ENCODE assay signal across 9 cellular contexts in genomic region chr1:11653101-11653601, GRCh38. TPM values are rescaled to one million over a fixed set of nuclear protein-coding genes. Genes with fewer than 3 reads are reported as not detected.
DNase-seq lines count a peak whose midpoint lies in the region; ATAC-seq and TF ChIP-seq lines count a peak whose summit lies in the region.
"Had no signal": no experiment of that assay in that cellular context is flagged by ENCODE, and none has a peak within 500 bp of the region (broad histone marks: within the 10 kb centered on the region; RNA-seq: fewer than 3 reads in every experiment).

No MANE protein-coding gene starts in this region.

- H4K20me1 ChIP-seq in BLaER1 treated with 17β-estradiol and CSF1 and Interleukin-3, amounts not matched to agents 10 nM and 100 nM = peaks cover 0 to 12% (median 0%) of the 10 kb centered on the region in 11 experiments; a peak in 5 of 22 replicates

- no peak overlapping the region for H3K4me3 ChIP-seq in BLaER1 treated with 17β-estradiol and CSF1 and Interleukin-3, amounts not matched to agents 10 nM and 100 nM
- H3K4me3 ChIP-seq in iPS-11a (ENCODE audit: low read depth, low read length) = peak overlapping the region; percentile 51
- H3K4me3 ChIP-seq: lung had no signal

- peak overlapping the region in 1 of 2 donors; percentile 37 for H3K4me3 Mint-ChIP-seq in stimulated activated naive CD8-positive, alpha-beta T cell treated with anti-CD3 and anti-CD28 coated beads, Interleukin-15, amount 100 ng/mL, for 72 hours
- no peak overlapping the region for H3K4me3 Mint-ChIP-seq in chondrocyte (ENCODE audit: unreplicated experiment)

- ATAC-seq in stimulated activated naive CD8-positive, alpha-beta T cell treated with anti-CD3 and anti-CD28 coated beads, Interleukin-15, amount 100 ng/mL, for 72 hours = no peak

- H3K4me1 Mint-ChIP-seq in stimulated activated naive CD8-positive, alpha-beta T cell treated with anti-CD3 and anti-CD28 coated beads, Interleukin-15, amount 100 ng/mL, for 72 hours = peaks cover 33% of the 10 kb centered on the region
- peaks cover 12% of the 10 kb centered on the region for H3K4me1 Mint-ChIP-seq in chondrocyte (ENCODE audit: low read depth)

- no peak for TF ChIP-seq CTCF in chondrocyte (IDR thresholded peaks at IDR 0.05)

- peaks cover 0 to 12% (median 0%) of the 10 kb centered on the region in 11 experiments; a peak in 6 of 22 replicates for H3K36me3 ChIP-seq in BLaER1 treated with 17β-estradiol and CSF1 and Interleukin-3, amounts not matched to agents 10 nM and 100 nM

- H3K27me3 Mint-ChIP-seq in stimulated activated naive CD8-positive, alpha-beta T cell treated with anti-CD3 and anti-CD28 coated beads, Interleukin-15, amount 100 ng/mL, for 72 hours = no peaks in the 10 kb centered on the region
- H3K27me3 Mint-ChIP-seq in chondrocyte (ENCODE audit: low read depth) = peaks cover 8% of the 10 kb centered on the region

- peak; percentile 23 for DNase-seq in NCI-H69 (lab: John Stamatoyannopoulos, UW)
- no peak for DNase-seq in stimulated activated naive CD8-positive, alpha-beta T cell treated with anti-CD3 and anti-CD28 coated beads, Interleukin-15, amount 100 ng/mL, for 72 hours
- no peak for DNase-seq in ACHN
- no peak for DNase-seq in chondrocyte (ENCODE audit: low spot score)
- DNase-seq: COR-L47 had no signal

- peaks cover 20 to 63% (median 44%) of the 10 kb centered on the region in 11 experiments for H3K27me3 ChIP-seq in BLaER1 treated with 17β-estradiol and CSF1 and Interleukin-3, amounts not matched to agents 10 nM and 100 nM

- peak overlapping the region in 2 of 11 experiments; percentile 7 to 33; a peak in 1 of 22 replicates for H3K9ac ChIP-seq in BLaER1 treated with 17β-estradiol and CSF1 and Interleukin-3, amounts not matched to agents 10 nM and 100 nM

- H3K36me3 Mint-ChIP-seq in chondrocyte (ENCODE audit: low read depth) = peaks cover 4% of the 10 kb centered on the region

- H3K27ac ChIP-seq in BLaER1 treated with 17β-estradiol and CSF1 and Interleukin-3, amounts not matched to agents 10 nM and 100 nM = no peak overlapping the region

- peak overlapping the region in 6 of 11 experiments; percentile 5 to 80 (median 19); a peak in 3 of 22 replicates for H3K4me2 ChIP-seq in BLaER1 treated with 17β-estradiol and CSF1 and Interleukin-3, amounts not matched to agents 10 nM and 100 nM

- no peaks in the 10 kb centered on the region for H3K9me3 Mint-ChIP-seq in stimulated activated naive CD8-positive, alpha-beta T cell treated with anti-CD3 and anti-CD28 coated beads, Interleukin-15, amount 100 ng/mL, for 72 hours
- no peaks in the 10 kb centered on the region for H3K9me3 Mint-ChIP-seq in chondrocyte (ENCODE audit: low read depth)
- H3K9me3 Mint-ChIP-seq: dendritic cell treated with granulocyte-macrophage colony-stimulating factor and Interleukin-4, amounts not matched to agents 40 ng/mL and 50 ng/mL, for 4 days had no signal

- H3K4me1 ChIP-seq in BLaER1 treated with 17β-estradiol and CSF1 and Interleukin-3, amounts not matched to agents 10 nM and 100 nM = peaks cover 10 to 56% (median 28%) of the 10 kb centered on the region in 10 experiments

- no peaks in the 10 kb centered on the region for H3K9me3 ChIP-seq in BLaER1 treated with 17β-estradiol and CSF1 and Interleukin-3, amounts not matched to agents 10 nM and 100 nM (replicated peaks in 1 of 11)

- in situ Hi-C loops in ACHN (cut with HindIII; ENCODE audit: low pct_ligation_motif_present, low pct_unique_long_range_greater_than_20kb, low sequenced_read_pairs) = no loop called here

- no peak overlapping the region for H3K27ac Mint-ChIP-seq in stimulated activated naive CD8-positive, alpha-beta T cell treated with anti-CD3 and anti-CD28 coated beads, Interleukin-15, amount 100 ng/mL, for 72 hours
- H3K27ac Mint-ChIP-seq in chondrocyte (ENCODE audit: unreplicated experiment) = no peak overlapping the region
- H3K27ac Mint-ChIP-seq: dendritic cell treated with granulocyte-macrophage colony-stimulating factor and Interleukin-4, amounts not matched to agents 40 ng/mL and 50 ng/mL, for 4 days had no signal

RNA-seq across cellular contexts. Expression of gene FBXO2, which starts 1.1 kb away (rescaled TPM):
- 1.2 to 1.6 TPM (median 1.2 TPM) in 3 replicates for total RNA-seq in chondrocyte

RNA-seq across cellular contexts. Expression of gene FBXO44, which starts 1.5 kb away (rescaled TPM):
- 15.7 to 17.5 TPM (median 16.5 TPM) in 3 replicates for total RNA-seq in chondrocyte

RNA-seq across cellular contexts. Expression of gene FBXO6, which starts 10.8 kb away (rescaled TPM):
- 8.5 to 10.1 TPM (median 9.2 TPM) in 3 replicates for total RNA-seq in chondrocyte

RNA-seq across cellular contexts. Expression of gene MAD2L2, which starts 27.8 kb away (rescaled TPM):
- total RNA-seq in chondrocyte = 31.8 to 33.6 TPM (median 32.1 TPM) in 3 replicates

RNA-seq across cellular contexts. Expression of gene DRAXIN, which starts 38.4 kb away (rescaled TPM):
- 0.17 to 0.29 TPM (median 0.18 TPM) in 3 replicates for total RNA-seq in chondrocyte
